ENCODE assay signal across 10 cellular contexts in genomic region chr5:149611327-149611726, GRCh38. TPM values are rescaled to one million over a fixed set of nuclear protein-coding genes. Genes with fewer than 3 reads are reported as not detected.
A peak's percentile ranks its signal among the peaks of the same experiment; 100 is the strongest.
DNase-seq lines count a peak whose midpoint lies in the region; ATAC-seq, FAIRE-seq and TF ChIP-seq lines count a peak whose summit lies in the region.
"Had no signal": no experiment of that assay in that cellular context is flagged by ENCODE, and none has a peak within 500 bp of the region (broad histone marks: within the 10 kb centered on the region; RNA-seq: fewer than 3 reads in every experiment).

No MANE protein-coding gene starts in this region.

- DNase-seq in HCEC 1CT (peak; percentile 48), astrocyte (ENCODE audit: low read depth) (peak; percentile 75), iris pigment epithelial cell (ENCODE audit: low read depth) (peak; percentile 86), smooth muscle cell of the brain vasculature (ENCODE audit: low read depth, low spot score) (peak; percentile 84), spleen (no peak), erythroblast (lab: John Stamatoyannopoulos, UW) (no peak)
- no peak for DNase-seq in CD8-positive, alpha-beta memory T cell
- DNase-seq: DMS153; effector CD4-positive, alpha-beta T cell had no signal

- no peak for TF ChIP-seq CTCF in astrocyte (IDR thresholded peaks at IDR 0.05; ENCODE audit: insufficient read depth, low read depth, low read length)
- no peak for TF ChIP-seq CTCF in spleen (IDR thresholded peaks at IDR 0.05 in 8 of 11, conservative IDR thresholded peaks at IDR 0.05 in 3 of 11)

- no peaks in the 10 kb centered on the region for H3K9me3 ChIP-seq in astrocyte (ENCODE audit: insufficient read depth, low read depth, low read length)
- H3K9me3 ChIP-seq in spleen: peaks cover 0 to 3% (median 0%) of the 10 kb centered on the region in 8 donors
- H3K9me3 ChIP-seq in CD8-positive, alpha-beta memory T cell (ENCODE audit: low read length): no peaks in the 10 kb centered on the region

- CTCF ChIA-PET in CD8-positive, alpha-beta memory T cell (lab: Charles Lee): interaction anchor here (1.3 kb wide), 1 partner anchor 218 kb away, joined by 3 read pairs; no protein-coding TSS in a partner anchor

- H3K4me3 ChIP-seq in astrocyte (ENCODE audit: insufficient read depth, low read depth, low read length) (no peak overlapping the region), spleen (no peak overlapping the region)
- H3K4me3 ChIP-seq in CD8-positive, alpha-beta memory T cell (ENCODE audit: low read length): no peak overlapping the region

- POLR2A ChIA-PET in CD8-positive, alpha-beta memory T cell (lab: Charles Lee): no interaction called here

- H3K27ac ChIP-seq in astrocyte (ENCODE audit: low read depth, low read length): no peak overlapping the region
- peak overlapping the region in 2 of 8 donors; percentile 2 to 15 for H3K27ac ChIP-seq in spleen
- H3K27ac ChIP-seq in CD8-positive, alpha-beta memory T cell (ENCODE audit: low read depth, low read length): no peak overlapping the region

- WGBS in spleen, 5 donors: 66 to 80% (median 75%) methylated on average over 5 of the region's 5 CpGs

- no peak overlapping the region for H3K27ac Mint-ChIP-seq in astrocyte (ENCODE audit: unreplicated experiment)
- H3K27ac Mint-ChIP-seq in CD8-positive, alpha-beta memory T cell: no peak overlapping the region

- H3K36me3 Mint-ChIP-seq in astrocyte (ENCODE audit: low read depth, unreplicated experiment): peaks cover 10% of the 10 kb centered on the region
- H3K36me3 Mint-ChIP-seq in CD8-positive, alpha-beta memory T cell: no peaks in the 10 kb centered on the region

- intact Hi-C loops in spleen (cut with DNase I; ENCODE audit: low total_unique reads): no loop called here

- H3K9ac ChIP-seq in astrocyte (ENCODE audit: low read length): no peak overlapping the region

- H3K27me3 Mint-ChIP-seq in astrocyte (ENCODE audit: low read depth, unreplicated experiment): peaks cover 4% of the 10 kb centered on the region
- peaks cover 4 to 7% of the 10 kb centered on the region in 2 donors for H3K27me3 Mint-ChIP-seq in CD8-positive, alpha-beta memory T cell

- H3K36me3 ChIP-seq in astrocyte (ENCODE audit: insufficient read depth, low read length) (no peaks in the 10 kb centered on the region), spleen (peaks cover 0 to 4% (median 0%) of the 10 kb centered on the region in 6 donors)
- H3K36me3 ChIP-seq in CD8-positive, alpha-beta memory T cell (ENCODE audit: insufficient read depth, low read length): no peaks in the 10 kb centered on the region

- no peak for TF ChIP-seq POLR2A in spleen (IDR thresholded peaks at IDR 0.05)
- TF ChIP-seq POLR2A in erythroblast (IDR thresholded peaks at IDR 0.05; ENCODE audit: low read length): no peak

- no peak for ATAC-seq in HG02759 (IDR thresholded peaks at IDR 0.05; ENCODE audit: unreplicated experiment)

- H3K4me1 Mint-ChIP-seq in astrocyte (ENCODE audit: low read depth, unreplicated experiment): peaks cover 9% of the 10 kb centered on the region
- H3K4me1 Mint-ChIP-seq in CD8-positive, alpha-beta memory T cell: peaks cover 8 to 10% (median 10%) of the 10 kb centered on the region in 3 donors

- H3K27me3 ChIP-seq in astrocyte (ENCODE audit: insufficient read depth, low read length) (no peaks in the 10 kb centered on the region), spleen (replicated peaks in 1 of 7) (no peaks in the 10 kb centered on the region)
- H3K27me3 ChIP-seq in CD8-positive, alpha-beta memory T cell (ENCODE audit: insufficient read depth, low read length, poor library complexity, severe bottlenecking): no peaks in the 10 kb centered on the region

- H3K9me3 Mint-ChIP-seq in astrocyte (ENCODE audit: unreplicated experiment): peaks cover 9% of the 10 kb centered on the region
- no peaks in the 10 kb centered on the region for H3K9me3 Mint-ChIP-seq in CD8-positive, alpha-beta memory T cell

- no peak overlapping the region for H3K4me3 Mint-ChIP-seq in astrocyte (ENCODE audit: unreplicated experiment)
- H3K4me3 Mint-ChIP-seq in CD8-positive, alpha-beta memory T cell: no peak overlapping the region

- H4K20me1 ChIP-seq in astrocyte (ENCODE audit: insufficient read depth, low read length): no peaks in the 10 kb centered on the region

- peaks cover 4% of the 10 kb centered on the region for H3K4me1 ChIP-seq in astrocyte (ENCODE audit: insufficient read depth, low read length)
- peaks cover 0 to 16% (median 8%) of the 10 kb centered on the region in 6 donors for H3K4me1 ChIP-seq in spleen
- H3K4me1 ChIP-seq in CD8-positive, alpha-beta memory T cell (ENCODE audit: insufficient read depth, low read length): no peaks in the 10 kb centered on the region

- peak overlapping the region; percentile 57 for H2AFZ ChIP-seq in astrocyte (ENCODE audit: low read depth, low read length)

- no peak for FAIRE-seq in astrocyte (lab: Jason Lieb, UNC)

- no peaks in the 10 kb centered on the region for H3K79me2 ChIP-seq in astrocyte (ENCODE audit: insufficient read depth, low read length)

- H3K4me2 ChIP-seq in astrocyte (ENCODE audit: low read length): peak overlapping the region; percentile 6

RNA-seq across cellular contexts. Expression of gene ARHGEF37, which starts 30.0 kb away (rescaled TPM):
- 1.4 and 2.3 TPM in 2 replicates for total RNA-seq in astrocyte
- 1 to 10 TPM in 6 of 7 donors, under 1 TPM in 1; 0.77 to 3.5 (median 1.4) TPM for total RNA-seq in spleen
- polyA plus RNA-seq in spleen: 1 to 10 TPM in 1 of 3 donors, under 1 TPM in 2; 0.99 to 1.3 (median 1.00) TPM
- under 1 TPM; 0.13 to 0.53 TPM for total RNA-seq in CD8-positive, alpha-beta memory T cell
- not detected for polyA plus RNA-seq in CD8-positive, alpha-beta memory T cell

Comparison
In these comparisons a context has a peak if more than half of its experiments do, and no peak if none do; other contexts are left out.
1. DNase-seq: peak in HCEC 1CT (single experiment), astrocyte (single experiment), iris pigment epithelial cell (single experiment) and smooth muscle cell of the brain vasculature (single experiment); none in spleen (single experiment), erythroblast (0 of 2) and CD8-positive, alpha-beta memory T cell (0 of 5).